ENCODE assay signal across 17 cellular contexts in genomic region chr11:44188643-44189042, GRCh38.
"Had no signal": no experiment of that assay in that cellular context is flagged by ENCODE, and none has a peak within 500 bp of the region (broad histone marks: within the 10 kb centered on the region; RNA-seq: fewer than 3 reads in every experiment).

No MANE protein-coding gene starts in this region.

- H3K4me3 Mint-ChIP-seq: activated CD4-positive, alpha-beta memory T cell treated with anti-CD3 and anti-CD28 coated beads, Interleukin-2, amount 10 ng/mL, durations not matched to agents 7 days and 5 days; activated CD4-positive, alpha-beta T cell treated with anti-CD3 and anti-CD28 coated beads for 36 hours; activated naive CD4-positive, alpha-beta T cell treated with anti-CD3 and anti-CD28 coated beads, Interleukin-2, amount 50 U/mL, for 24 hours; memory B cell; natural killer cell treated with Interleukin-12 subunit alpha and Interleukin-12 subunit beta and Interleukin-15 and Interleukin-18, amount 100 ng/mL, for 72 hours; stimulated activated effector memory CD8-positive, alpha-beta T cell treated with anti-CD3 and anti-CD28 coated beads, Interleukin-12 subunit alpha, Interleukin-12 subunit beta, amount 100 ng/mL, for 72 hours had no signal

- H3K4me1 Mint-ChIP-seq: memory B cell had no signal

- H3K27me3 Mint-ChIP-seq: activated CD4-positive, alpha-beta memory T cell treated with anti-CD3 and anti-CD28 coated beads, Interleukin-2, amount 10 ng/mL, durations not matched to agents 7 days and 5 days; activated CD4-positive, alpha-beta T cell treated with anti-CD3 and anti-CD28 coated beads for 36 hours; activated naive CD4-positive, alpha-beta T cell treated with anti-CD3 and anti-CD28 coated beads, Interleukin-2, amount 50 U/mL, for 24 hours; memory B cell; natural killer cell treated with Interleukin-12 subunit alpha and Interleukin-12 subunit beta and Interleukin-15 and Interleukin-18, amount 100 ng/mL, for 72 hours had no signal

- DNase-seq: activated CD4-positive, alpha-beta memory T cell treated with anti-CD3 and anti-CD28 coated beads, Interleukin-2, amount 10 ng/mL, durations not matched to agents 7 days and 5 days; activated CD4-positive, alpha-beta T cell treated with anti-CD3 and anti-CD28 coated beads for 36 hours; activated effector memory CD4-positive, alpha-beta T cell treated with anti-CD3 and anti-CD28 coated beads, Interleukin-2, amount 50 U/mL, for 16 hours; activated T-cell treated with anti-CD3 and anti-CD28 coated beads, Interleukin-2, amount 50 U/mL, for 48 hours; amygdala; brain microvascular endothelial cell; cortex of kidney; effector memory CD4-positive, alpha-beta T cell; left lung; T-helper 1 cell; T1000; thyroid gland; WERI-Rb-1 had no signal

- ATAC-seq: activated CD4-positive, alpha-beta T cell treated with anti-CD3 and anti-CD28 coated beads for 36 hours; left lung; natural killer cell treated with Interleukin-12 subunit alpha and Interleukin-12 subunit beta and Interleukin-15 and Interleukin-18, amount 100 ng/mL, for 72 hours; stimulated activated effector memory CD8-positive, alpha-beta T cell treated with anti-CD3 and anti-CD28 coated beads, Interleukin-12 subunit alpha, Interleukin-12 subunit beta, amount 100 ng/mL, for 72 hours had no signal

- H3K27ac Mint-ChIP-seq: activated CD4-positive, alpha-beta memory T cell treated with anti-CD3 and anti-CD28 coated beads, Interleukin-2, amount 10 ng/mL, durations not matched to agents 7 days and 5 days; activated CD4-positive, alpha-beta T cell treated with anti-CD3 and anti-CD28 coated beads for 36 hours; activated naive CD4-positive, alpha-beta T cell treated with anti-CD3 and anti-CD28 coated beads, Interleukin-2, amount 50 U/mL, for 24 hours; memory B cell; natural killer cell treated with Interleukin-12 subunit alpha and Interleukin-12 subunit beta and Interleukin-15 and Interleukin-18, amount 100 ng/mL, for 72 hours had no signal
